In the genomic region with DNA sequence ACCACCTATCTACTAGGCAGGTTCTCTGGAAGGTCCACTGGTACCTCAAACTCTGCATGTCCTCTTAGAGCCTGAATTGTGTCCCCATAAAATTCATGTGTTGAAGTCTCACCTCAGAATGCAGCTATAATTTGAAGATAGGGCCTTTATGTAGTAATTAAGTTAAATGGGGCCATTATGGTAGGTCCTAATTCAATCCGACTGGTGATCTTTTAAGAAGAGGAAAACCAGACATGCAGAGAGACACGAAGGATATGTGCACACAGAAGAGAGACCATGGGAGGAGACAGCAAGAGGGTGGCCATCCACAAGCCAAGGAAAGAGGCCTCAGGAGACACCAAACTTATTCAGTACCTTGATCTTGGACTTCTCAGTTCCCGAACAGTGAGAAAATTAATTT, we compare ENCODE assay signal across 27 cellular contexts.
"Had no signal": no experiment of that assay in that cellular context is flagged by ENCODE, and none has a peak within 500 bp of the region (broad histone marks: within the 10 kb centered on the region; RNA-seq: fewer than 3 reads in every experiment).

No MANE protein-coding gene starts in this region.

- H3K4me1 ChIP-seq: body of pancreas, colonic mucosa had no signal

- H3K36me3 ChIP-seq: cardiac muscle cell, colonic mucosa, gastrocnemius medialis, heart left ventricle, WERI-Rb-1 had no signal

- DNase-seq: activated B cell treated with CpG ODN at 0.5 μM for 24 hours; activated CD4-positive, alpha-beta T cell treated with anti-CD3 and anti-CD28 coated beads for 48 hours; activated CD4-positive, alpha-beta T cell treated with anti-CD3 and anti-CD28 coated beads, Interleukin-2, amount 50 U/mL, for 1 hour; activated CD4-positive, alpha-beta T cell treated with anti-CD3 and anti-CD28 coated beads, Interleukin-2, amount 50 U/mL, for 48 hours; activated CD8-positive, alpha-beta memory T cell treated with anti-CD3 and anti-CD28 coated beads for 24 hours; activated CD8-positive, alpha-beta T cell treated with anti-CD3 and anti-CD28 coated beads for 36 hours; activated effector memory CD4-positive, alpha-beta T cell treated with Interleukin-2 at 50 U/mL for 16 hours; activated gamma-delta T cell treated with Interleukin-2 at 50 U/mL for 16 hours; activated naive CD4-positive, alpha-beta T cell treated with anti-CD3 and anti-CD28 coated beads, Interleukin-2, amount 50 U/mL, for 16 hours; activated naive CD4-positive, alpha-beta T cell treated with Interleukin-2 at 50 U/mL for 16 hours; activated T-cell treated with anti-CD3 and anti-CD28 coated beads, Interleukin-2, amount 50 U/mL, for 4 hours; amniotic stem cell; body of pancreas; central memory CD4-positive, alpha-beta T cell; cerebellar nuclear complex; colonic mucosa; effector memory CD4-positive, alpha-beta T cell; endodermal cell; foreskin keratinocyte; gastrocnemius medialis; glutamatergic neuron; heart left ventricle; T-helper 17 cell; T1000; WERI-Rb-1 had no signal

- H3K9me3 ChIP-seq: colonic mucosa, gastrocnemius medialis, heart left ventricle had no signal

- H3K4me3 ChIP-seq: body of pancreas, cardiac muscle cell, colonic mucosa, gastrocnemius medialis, heart left ventricle had no signal

- ATAC-seq: activated CD8-positive, alpha-beta T cell treated with anti-CD3 and anti-CD28 coated beads for 36 hours; activated T-cell treated with anti-CD3 and anti-CD28 coated beads, Interleukin-2, amount 50 U/mL, for 4 hours; body of pancreas; esophagus mucosa; foreskin keratinocyte; gastrocnemius medialis; heart left ventricle; T-helper 17 cell had no signal

- H3K27me3 ChIP-seq: body of pancreas, cardiac muscle cell, colonic mucosa, foreskin keratinocyte, gastrocnemius medialis, heart left ventricle had no signal

- H3K27ac ChIP-seq: body of pancreas, cardiac muscle cell, colonic mucosa, foreskin keratinocyte, gastrocnemius medialis, heart left ventricle, WERI-Rb-1 had no signal
